Comparison of ENCODE assay signal across 9 cellular contexts in the genomic region with DNA sequence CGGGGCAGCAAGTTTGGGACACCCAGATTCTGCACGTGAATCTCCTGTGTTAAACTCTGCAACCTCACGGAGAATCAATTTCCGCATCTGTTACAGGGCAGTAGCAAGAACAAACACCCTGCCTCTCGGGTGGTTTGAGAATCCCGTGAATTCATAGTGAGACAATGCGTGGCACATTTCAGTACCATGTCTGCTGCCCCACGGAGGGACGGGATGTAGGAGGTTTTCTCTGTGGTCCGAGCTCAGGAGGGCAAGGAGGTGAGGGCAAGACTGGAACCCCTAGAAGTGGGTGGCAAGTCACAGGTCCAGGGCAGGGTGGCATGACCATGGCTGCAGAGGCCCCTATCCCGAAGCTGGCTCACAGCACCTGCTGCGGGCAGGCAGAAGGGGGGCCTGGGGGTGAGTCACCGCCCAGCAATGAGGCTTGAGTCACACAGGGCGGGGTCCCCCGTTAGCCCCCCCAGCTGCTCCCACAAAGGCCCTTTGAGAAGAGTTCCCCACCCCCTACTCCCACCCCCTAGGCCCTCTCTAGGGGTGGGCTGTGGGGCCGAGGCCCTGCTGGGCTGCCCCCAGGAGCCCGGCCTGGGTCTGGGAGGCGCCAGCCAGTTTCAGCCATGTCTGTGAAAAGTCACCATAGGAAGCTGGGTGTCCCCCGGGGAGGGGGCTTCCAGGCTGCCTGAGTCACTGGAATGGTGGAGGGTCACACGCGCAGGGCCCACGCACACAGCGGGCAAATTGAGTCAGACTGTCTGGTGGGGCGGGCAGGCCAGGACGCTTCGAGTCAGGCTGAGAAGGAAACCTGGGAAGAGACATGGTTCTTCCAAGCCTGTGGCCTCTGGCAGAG. TPM values are rescaled to one million over a fixed set of nuclear protein-coding genes. Genes with fewer than 3 reads are reported as not detected.
DNase-seq lines count a peak whose midpoint lies in the region; ATAC-seq and TF ChIP-seq lines count a peak whose summit lies in the region.
"Had no signal": no experiment of that assay in that cellular context is flagged by ENCODE, and none has a peak within 500 bp of the region (broad histone marks: within the 10 kb centered on the region; RNA-seq: fewer than 3 reads in every experiment).

No MANE protein-coding gene starts in this region.

- H3K4me1 Mint-ChIP-seq in HFFc6 (ENCODE audit: low read depth), result peaks cover 50% of the 10 kb centered on the region

- H3K27me3 Mint-ChIP-seq in HFFc6 (ENCODE audit: insufficient read depth), result peaks cover 2% of the 10 kb centered on the region

- H3K9ac ChIP-seq in iPS-20b (ENCODE audit: low read depth, low read length), result peak overlapping the region; percentile 38; the same call in 1 of the 2 replicates
- H3K9ac ChIP-seq in skeletal muscle tissue (ENCODE audit: low read depth in 1 of 3, low read length in 3 of 3), result peak overlapping the region; percentile 82 to 85 (median 83)

- no peaks in the 10 kb centered on the region for H3K36me3 Mint-ChIP-seq in HFFc6 (ENCODE audit: low read depth)

- TF ChIP-seq POLR2A in breast epithelium (IDR thresholded peaks at IDR 0.05), result peak; percentile 20

- in situ Hi-C loops in KBM-7 (cut with MboI; ENCODE audit: low pct_unique_long_range_greater_than_20kb, low sequenced_read_pairs), result no loop called here

- H3K27ac ChIP-seq in breast epithelium (peak overlapping the region; percentile 100), iPS-20b (ENCODE audit: low read length) (no peak overlapping the region), skeletal muscle tissue (ENCODE audit: low read depth, low read length) (peak overlapping the region; percentile 94)
- H3K27ac ChIP-seq: VCaP had no signal

- no peaks in the 10 kb centered on the region for H3K9me3 ChIP-seq in breast epithelium
- H3K9me3 ChIP-seq in iPS-20b (ENCODE audit: insufficient read depth, low read depth, low read length), result no peaks in the 10 kb centered on the region
- H3K9me3 ChIP-seq in skeletal muscle tissue (ENCODE audit: control insufficient read depth in 3 of 3, low read length in 3 of 3), result no peaks in the 10 kb centered on the region

- peak overlapping the region; percentile 100 for H3K27ac Mint-ChIP-seq in HFFc6

- H3K4me3 Mint-ChIP-seq in HFFc6, result peak overlapping the region; percentile 87

- H3K4me1 ChIP-seq in breast epithelium (peaks cover 16 to 18% of the 10 kb centered on the region in 2 donors), iPS-20b (ENCODE audit: insufficient read depth, low read length) (peaks cover 14% of the 10 kb centered on the region), skeletal muscle tissue (ENCODE audit: control insufficient read depth in 3 of 3, insufficient read depth in 3 of 3, low read length in 3 of 3) (peaks cover 32 to 39% (median 38%) of the 10 kb centered on the region in 3 donors)

- H3K36me3 ChIP-seq in breast epithelium (no peaks in the 10 kb centered on the region), iPS-20b (ENCODE audit: insufficient read depth, low read depth, low read length) (no peaks in the 10 kb centered on the region), skeletal muscle tissue (ENCODE audit: control insufficient read depth in 3 of 3, insufficient read depth in 3 of 3, low read length in 3 of 3) (no peaks in the 10 kb centered on the region)

- no peaks in the 10 kb centered on the region for H3K27me3 ChIP-seq in breast epithelium
- peaks cover 5% of the 10 kb centered on the region for H3K27me3 ChIP-seq in iPS-20b (ENCODE audit: insufficient read depth, low read length)
- H3K27me3 ChIP-seq in skeletal muscle tissue (ENCODE audit: control insufficient read depth in 3 of 3, insufficient read depth in 3 of 3, low read length in 3 of 3), result no peaks in the 10 kb centered on the region

- no peak for TF ChIP-seq CTCF in HFFc6 (IDR thresholded peaks at IDR 0.05)
- no peak for TF ChIP-seq CTCF in breast epithelium (IDR thresholded peaks at IDR 0.05)

- ATAC-seq in GM21786 (IDR thresholded peaks at IDR 0.05; ENCODE audit: unreplicated experiment), result no peak

- DNase-seq in HFFc6 (peak; percentile 85), T1000 (lab: John Stamatoyannopoulos, UW) (peak; percentile 85), breast epithelium (ENCODE audit: low spot score in 2 of 2) (peak; percentile 91 to 96), NCI-H2029 (lab: John Stamatoyannopoulos, UW) (no peak), KBM-7 (no peak)

- H3K4me3 ChIP-seq in breast epithelium (peak overlapping the region; percentile 30 to 59 (median 46)), iPS-20b (ENCODE audit: low read length) (peak overlapping the region; percentile 45), skeletal muscle tissue (ENCODE audit: low read length in 3 of 3) (peak overlapping the region; percentile 38 to 67 (median 66))

- no peaks in the 10 kb centered on the region for H3K9me3 Mint-ChIP-seq in HFFc6

- intact Hi-C loops in breast epithelium (cut with DNase I; ENCODE audit: low total_unique reads), result no loop called here

RNA-seq across cellular contexts. Expression of a gene that starts 25.8 kb away (rescaled TPM):
- 1 to 10 TPM in 5 of 6 experiments, under 1 TPM in 1; 0.91 to 1.7 (median 1.4) TPM for total RNA-seq in HFFc6 (2021; fragmentation: NEBNext Ultra II Directional; extraction: Animal tissue kit (Norgen Biotek cat#: 25700))
- total RNA-seq in breast epithelium (not detected), skeletal muscle tissue (not detected)

RNA-seq across cellular contexts. Expression of a gene that starts 54.8 kb away (rescaled TPM):
- total RNA-seq in HFFc6 (2021; fragmentation: NEBNext Ultra II Directional; extraction: Animal tissue kit (Norgen Biotek cat#: 25700)), result under 1 TPM; 0.37 to 0.67 (median 0.55) TPM
- total RNA-seq in breast epithelium, result 1 to 10 TPM; 1.3 to 6.3 (median 1.6) TPM
- 1.6 TPM for total RNA-seq in skeletal muscle tissue

RNA-seq across cellular contexts. Expression of a gene that starts 54.9 kb away (rescaled TPM):
- 10 to 100 TPM; 22.9 to 28.3 (median 25.5) TPM for total RNA-seq in HFFc6 (2021; fragmentation: NEBNext Ultra II Directional; extraction: Animal tissue kit (Norgen Biotek cat#: 25700))
- total RNA-seq in breast epithelium, result 10 to 100 TPM; 16.6 to 50.1 (median 43.6) TPM
- total RNA-seq in skeletal muscle tissue, result 2.1 TPM

RNA-seq across cellular contexts. Expression of a gene that starts 55.9 kb away (rescaled TPM):
- total RNA-seq in HFFc6 (2021; fragmentation: NEBNext Ultra II Directional; extraction: Animal tissue kit (Norgen Biotek cat#: 25700)), result 1 to 10 TPM; 5.0 to 6.0 (median 5.2) TPM
- 1 to 10 TPM; 1.1 to 8.5 (median 6.9) TPM for total RNA-seq in breast epithelium
- 2.6 TPM for total RNA-seq in skeletal muscle tissue

Comparison
In these comparisons a context has a peak if more than half of its experiments do, and no peak if none do; other contexts are left out.
1. DNase-seq: peak in HFFc6 (single experiment), T1000 (single experiment) and breast epithelium (2 of 2); none in NCI-H2029 (single experiment) and KBM-7 (single experiment).
2. Peak in every context shown above with its lines, with median percentiles within 50 percentile points of each other: H3K4me3 ChIP-seq.